In the genomic region with DNA sequence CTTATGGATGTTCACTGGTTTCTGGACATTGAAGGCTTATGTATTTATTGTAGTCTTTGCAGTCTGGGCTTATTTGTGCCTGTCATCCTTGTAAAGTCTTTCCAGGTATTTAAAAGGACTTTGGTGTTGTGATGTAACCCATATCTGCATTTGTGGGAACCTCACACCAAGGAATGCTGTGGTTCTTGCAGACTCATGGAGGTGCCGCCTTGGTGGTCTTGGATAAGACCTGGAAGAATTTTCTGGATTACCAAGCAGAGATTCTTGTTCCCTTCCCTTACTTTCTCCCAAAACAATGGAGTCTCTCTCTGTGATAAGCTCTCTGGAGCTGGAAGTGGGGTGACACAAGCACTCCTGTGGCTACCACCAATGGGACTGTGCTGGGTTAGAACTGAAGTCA, we compare ENCODE assay signal across 19 cellular contexts.
"Had no signal": no experiment of that assay in that cellular context is flagged by ENCODE, and none has a peak within 500 bp of the region (broad histone marks: within the 10 kb centered on the region; RNA-seq: fewer than 3 reads in every experiment).

No MANE protein-coding gene starts in this region.

- H3K36me3 ChIP-seq: heart left ventricle, left ventricle myocardium inferior, neutrophil, thoracic aorta, uterus had no signal

- DNase-seq: activated CD4-positive, alpha-beta T cell treated with anti-CD3 and anti-CD28 coated beads for 36 hours; activated CD4-positive, CD25-positive, alpha-beta regulatory T cell; activated CD8-positive, alpha-beta memory T cell treated with anti-CD3 and anti-CD28 coated beads, Interleukin-2, amount 10 ng/mL, durations not matched to agents 7 days and 5 days; activated CD8-positive, alpha-beta T cell treated with anti-CD3 and anti-CD28 coated beads, Interleukin-2, amount 10 ng/mL, durations not matched to agents 7 days and 5 days; activated naive CD4-positive, alpha-beta T cell; activated T-cell treated with anti-CD3 and anti-CD28 coated beads, Interleukin-2, amount 50 U/mL, for 48 hours; anterior cingulate cortex; caudate nucleus; foreskin fibroblast; heart left ventricle; kidney glomerular epithelial cell; left ventricle myocardium inferior; nephron progenitor cell; small intestine; stimulated activated CD4-positive, alpha-beta T cell treated with anti-CD3 and anti-CD28 coated beads, Interleukin-4, amount 100 ng/mL, for 24 hours; T-helper 1 cell; uterus had no signal

- H3K9me3 ChIP-seq: thoracic aorta, uterus had no signal

- H3K27ac ChIP-seq: heart left ventricle, left ventricle myocardium inferior, neutrophil, thoracic aorta, uterus had no signal

- H3K4me3 ChIP-seq: heart left ventricle, left ventricle myocardium inferior, thoracic aorta, uterus had no signal

- H3K4me1 ChIP-seq: heart left ventricle, left ventricle myocardium inferior, uterus had no signal

- H3K27me3 ChIP-seq: heart left ventricle, neutrophil, uterus had no signal
